ENCODE assay signal across 9 cellular contexts in the genomic region with DNA sequence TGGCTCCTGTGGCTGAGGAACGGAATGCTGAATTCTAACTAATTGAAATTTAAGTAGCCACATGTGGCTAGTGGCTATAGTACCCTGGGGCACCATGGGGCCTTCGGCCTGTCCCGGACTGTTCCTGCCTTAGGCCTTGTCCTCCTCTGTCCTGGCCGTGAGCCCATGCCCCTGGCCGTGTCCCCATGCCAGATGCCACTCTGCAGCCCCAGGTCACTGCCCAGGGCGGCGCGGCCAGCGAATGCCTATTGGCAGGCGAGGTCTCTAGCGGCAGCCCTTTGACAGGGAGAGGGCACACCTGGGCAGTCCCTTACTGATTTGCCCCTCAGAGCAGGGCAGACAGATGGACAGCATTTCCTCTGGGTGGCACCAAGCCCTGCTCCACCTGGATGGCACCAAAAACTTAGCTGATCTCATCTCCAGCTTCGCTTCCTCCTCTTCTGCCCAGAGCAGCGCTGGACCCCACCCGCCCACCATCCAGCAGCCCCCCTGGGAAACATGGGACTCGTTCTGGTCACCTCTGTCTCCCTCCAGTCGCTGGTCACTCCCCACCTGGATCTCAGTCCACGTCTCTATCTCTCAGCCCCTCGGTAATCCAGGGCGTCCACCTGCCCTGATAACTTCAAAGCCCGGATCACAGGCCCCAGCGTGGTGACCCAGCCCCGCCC. TPM values are rescaled to one million over a fixed set of nuclear protein-coding genes. Genes with fewer than 3 reads are reported as not detected.
DNase-seq lines count a peak whose midpoint lies in the region; ATAC-seq, FAIRE-seq and TF ChIP-seq lines count a peak whose summit lies in the region.
"Had no signal": no experiment of that assay in that cellular context is flagged by ENCODE, and none has a peak within 500 bp of the region (broad histone marks: within the 10 kb centered on the region; RNA-seq: fewer than 3 reads in every experiment).

No MANE protein-coding gene starts in this region.

- H2BK120ac ChIP-seq in trophoblast cell (ENCODE audit: insufficient read depth, low read length, poor library complexity) = no peak overlapping the region

- no peak overlapping the region for H2AFZ ChIP-seq in trophoblast cell (ENCODE audit: insufficient read depth, low read length, poor library complexity)

- H4K91ac ChIP-seq in trophoblast cell (ENCODE audit: low read depth, low read length) = peak overlapping the region; percentile 1

- no peak for DNase-seq in GM12891 (ENCODE audit: insufficient read length, low spot score)
- DNase-seq in endothelial cell (ENCODE audit: low spot score) = no peak
- DNase-seq in trophoblast cell = no peak
- no peak for DNase-seq in NAMALWA (ENCODE audit: low spot score)
- DNase-seq in CD1c-positive myeloid dendritic cell (ENCODE audit: extremely low spot score) = no peak
- no peak for DNase-seq in NK-92 (lab: John Stamatoyannopoulos, UW; ENCODE audit: unreplicated experiment)

- peak overlapping the region; percentile 96 for H3K4me3 Mint-ChIP-seq in endothelial cell (ENCODE audit: unreplicated experiment)

- peak overlapping the region; percentile 31 for H3K9ac ChIP-seq in trophoblast cell (ENCODE audit: low read length)

- H4K8ac ChIP-seq in trophoblast cell (ENCODE audit: low read depth, low read length) = no peak overlapping the region

- no peak overlapping the region for H3K4me3 ChIP-seq in trophoblast cell (ENCODE audit: low read depth, low read length)

- TF ChIP-seq CTCF in endothelial cell (IDR thresholded peaks at IDR 0.05; ENCODE audit: unreplicated experiment) = no peak

- H3K4me2 ChIP-seq in trophoblast cell (ENCODE audit: low read length) = peak overlapping the region; percentile 71

- H3K79me1 ChIP-seq in trophoblast cell (ENCODE audit: low read length) = peaks cover 14% of the 10 kb centered on the region

- no peak overlapping the region for H3K14ac ChIP-seq in trophoblast cell (ENCODE audit: low read length)

- TF ChIP-seq POLR2A in GM12891 (IDR thresholded peaks at IDR 0.05; ENCODE audit: low read depth, low read length) = no peak

- H3K27ac ChIP-seq in KOPT-K1 (ENCODE audit: low read depth, low read length, poor library complexity, severe bottlenecking) (peak overlapping the region; percentile 68), trophoblast cell (ENCODE audit: low read depth, low read length) (no peak overlapping the region)

- no peak overlapping the region for H2AK5ac ChIP-seq in trophoblast cell (ENCODE audit: low read length)

- no peaks in the 10 kb centered on the region for H3K27me3 ChIP-seq in trophoblast cell (ENCODE audit: insufficient read depth, low read length)

- no peak overlapping the region for H3K27ac Mint-ChIP-seq in endothelial cell (ENCODE audit: unreplicated experiment)

- peaks cover 5% of the 10 kb centered on the region for H3K79me2 ChIP-seq in trophoblast cell (ENCODE audit: control insufficient read depth, insufficient read depth, low read length, poor library complexity)

- no peaks in the 10 kb centered on the region for H3K9me3 ChIP-seq in KOPT-K1 (ENCODE audit: insufficient read depth, low read length, poor library complexity, severe bottlenecking)
- peaks cover 4% of the 10 kb centered on the region for H3K9me3 ChIP-seq in trophoblast cell (ENCODE audit: insufficient read depth, low read depth, low read length)

- peaks cover 5% of the 10 kb centered on the region for H3K36me3 Mint-ChIP-seq in endothelial cell (ENCODE audit: low read depth, unreplicated experiment)

- H2BK12ac ChIP-seq in trophoblast cell (ENCODE audit: low read length) = no peak overlapping the region

- no peak overlapping the region for H3K18ac ChIP-seq in trophoblast cell (ENCODE audit: low read length)

- H3K9me3 Mint-ChIP-seq in endothelial cell (ENCODE audit: unreplicated experiment) = peaks cover 6% of the 10 kb centered on the region

- H2BK5ac ChIP-seq in trophoblast cell (ENCODE audit: low read depth, low read length, poor library complexity) = no peak overlapping the region

- no peak overlapping the region for H3K23ac ChIP-seq in trophoblast cell (ENCODE audit: low read length)

- peaks cover 18 to 31% of the 10 kb centered on the region in 2 experiments for H3K4me1 ChIP-seq in trophoblast cell (ENCODE audit: control insufficient read depth in 1 of 2, insufficient read depth in 2 of 2, low read length in 2 of 2)

- ATAC-seq in GM19397 (IDR thresholded peaks at IDR 0.05; ENCODE audit: unreplicated experiment) = no peak

- no peak overlapping the region for H4K12ac ChIP-seq in trophoblast cell (ENCODE audit: low read depth, low read length)

- H3K27me3 Mint-ChIP-seq in endothelial cell (ENCODE audit: unreplicated experiment) = peaks cover 11% of the 10 kb centered on the region

- H3K36me3 ChIP-seq in KOPT-K1 (ENCODE audit: insufficient read depth, low read length) = 0 out of 2 replicates have a peak, but pooled peaks cover 15% of the 10 kb centered on the region
- H3K36me3 ChIP-seq in trophoblast cell (ENCODE audit: control insufficient read depth in 1 of 2, insufficient read depth in 2 of 2, low read length in 2 of 2) = no peaks in the 10 kb centered on the region

- no peak overlapping the region for H3K4ac ChIP-seq in trophoblast cell (ENCODE audit: low read depth, low read length)

- H3K4me1 Mint-ChIP-seq in endothelial cell (ENCODE audit: unreplicated experiment) = peaks cover 11% of the 10 kb centered on the region

- WGBS in trophoblast cell (ENCODE audit: extremely low coverage, insufficient coverage, insufficient read length) = no CpG with 5 or more reads among the region's 22 CpGs

- FAIRE-seq in GM12891 (lab: Jason Lieb, UNC) = peak; percentile 28

TF ChIP-seq in GM12891, 5 proteins besides CTCF, POLR2A, EP300 and RAD21:
- no peak for TF ChIP-seq TAF1 (IDR thresholded peaks at IDR 0.05; ENCODE audit: low read depth, low read length)
- no peak for TF ChIP-seq POU2F2 (IDR thresholded peaks at IDR 0.05; ENCODE audit: low read depth, low read length)
- no peak for TF ChIP-seq PAX5 (IDR thresholded peaks at IDR 0.05; ENCODE audit: insufficient read depth, low read length, severe bottlenecking)
- no peak for TF ChIP-seq SPI1 (IDR thresholded peaks at IDR 0.05; ENCODE audit: low read depth, low read length)
- no peak for TF ChIP-seq POLR2AphosphoS5 (IDR thresholded peaks at IDR 0.05; ENCODE audit: low read depth, low read length)

RNA-seq across cellular contexts. Expression of gene DGKD, which starts 1.1 kb away (rescaled TPM):
- 53.7 TPM for polyA plus RNA-seq in GM12891 (2012; ENCODE audit: low read depth, missing spikeins)
- total RNA-seq in endothelial cell (ENCODE audit: unreplicated experiment) = 15.3 TPM
- 14.2 and 15.7 TPM in 2 replicates for polyA plus RNA-seq in trophoblast cell (2013)

RNA-seq across cellular contexts. Expression of gene SAG, which starts 45.6 kb away (rescaled TPM):
- polyA plus RNA-seq in GM12891 (2012; ENCODE audit: low read depth, missing spikeins) = not detected
- total RNA-seq in endothelial cell (ENCODE audit: unreplicated experiment) = not detected
- polyA plus RNA-seq in trophoblast cell (2013) = under 0.01 TPM in 1 of 2 replicates, not detected in the other
- total RNA-seq: fibroblast of villous mesenchyme had no signal
